18 cellular contexts compared by ENCODE assay signal in the genomic region with DNA sequence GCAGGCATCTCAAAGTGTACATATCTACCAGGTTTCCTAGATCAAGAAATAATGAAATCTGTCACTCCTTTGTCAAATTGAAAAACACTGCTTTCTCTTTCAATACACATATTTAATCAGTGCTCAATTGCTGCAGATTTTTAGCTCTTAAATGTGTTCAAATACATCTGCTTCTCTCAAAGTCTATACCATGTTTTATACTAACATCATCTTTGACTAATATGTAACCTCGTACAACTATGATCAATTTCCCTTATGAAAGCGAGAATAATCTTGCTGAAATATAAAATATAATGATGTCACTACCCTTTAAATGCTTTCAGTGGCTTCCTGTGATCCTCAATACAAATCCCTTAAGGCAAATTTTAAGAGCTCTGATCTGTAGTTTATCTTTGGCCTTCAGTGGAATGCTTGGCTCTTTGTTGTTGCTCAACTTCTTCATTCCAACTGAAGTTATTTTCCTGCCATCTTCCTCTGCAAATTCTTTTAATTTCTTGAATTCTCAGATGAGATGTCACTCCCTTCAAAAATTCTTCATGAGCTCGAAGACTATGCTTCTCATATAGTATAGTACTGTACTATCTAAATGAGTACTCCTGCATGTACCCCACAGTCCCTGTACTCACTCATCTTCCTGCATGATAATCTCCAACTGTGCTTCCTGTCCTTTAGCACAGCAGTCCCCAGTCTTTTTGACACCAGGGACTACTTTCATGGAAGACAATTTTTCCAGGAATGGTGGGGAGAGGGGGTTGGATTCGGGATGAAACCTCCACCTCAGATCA.
DNase-seq lines count a peak whose midpoint lies in the region; ATAC-seq, FAIRE-seq and TF ChIP-seq lines count a peak whose summit lies in the region.
"Had no signal": no experiment of that assay in that cellular context is flagged by ENCODE, and none has a peak within 500 bp of the region (broad histone marks: within the 10 kb centered on the region; RNA-seq: fewer than 3 reads in every experiment).

No MANE protein-coding gene starts in this region.

- H3K27ac Mint-ChIP-seq in CD4-positive, alpha-beta memory T cell: no peak overlapping the region
- H3K27ac Mint-ChIP-seq: activated naive CD4-positive, alpha-beta T cell treated with anti-CD3 and anti-CD28 coated beads, Interleukin-2, amount 10 ng/mL, durations not matched to agents 7 days and 5 days; endodermal cell; natural killer cell had no signal

- no peaks in the 10 kb centered on the region for H3K36me3 ChIP-seq in brain microvascular endothelial cell (replicated peaks)
- no peaks in the 10 kb centered on the region for H3K36me3 ChIP-seq in CD4-positive, alpha-beta memory T cell (ENCODE audit: insufficient read depth, low read length)
- H3K36me3 ChIP-seq: heart left ventricle, left lung, Peyer's patch had no signal

- intact Hi-C loops in CD4-positive, alpha-beta memory T cell (cut with micrococcal nuclease): no loop called here

- no peaks in the 10 kb centered on the region for H3K4me1 Mint-ChIP-seq in CD4-positive, alpha-beta memory T cell
- H3K4me1 Mint-ChIP-seq: activated naive CD4-positive, alpha-beta T cell treated with anti-CD3 and anti-CD28 coated beads, Interleukin-2, amount 10 ng/mL, durations not matched to agents 7 days and 5 days; endodermal cell; natural killer cell had no signal

- no peaks in the 10 kb centered on the region for H3K27me3 ChIP-seq in brain microvascular endothelial cell (replicated peaks)
- H3K27me3 ChIP-seq in CD4-positive, alpha-beta memory T cell (ENCODE audit: insufficient read depth, low read length): no peaks in the 10 kb centered on the region
- H3K27me3 ChIP-seq: heart left ventricle, left lung, Peyer's patch had no signal

- no peaks in the 10 kb centered on the region for H3K36me3 Mint-ChIP-seq in CD4-positive, alpha-beta memory T cell
- H3K36me3 Mint-ChIP-seq: activated naive CD4-positive, alpha-beta T cell treated with anti-CD3 and anti-CD28 coated beads, Interleukin-2, amount 10 ng/mL, durations not matched to agents 7 days and 5 days; natural killer cell had no signal

- H3K27me3 Mint-ChIP-seq in CD4-positive, alpha-beta memory T cell: peaks cover 0 to 1% of the 10 kb centered on the region in 2 donors
- H3K27me3 Mint-ChIP-seq: activated naive CD4-positive, alpha-beta T cell treated with anti-CD3 and anti-CD28 coated beads, Interleukin-2, amount 10 ng/mL, durations not matched to agents 7 days and 5 days had no signal

- in situ Hi-C loops in brain microvascular endothelial cell (cut with HindIII; ENCODE audit: low pct_ligation_motif_present, low sequenced_read_pairs): no loop called here

- no peak for FAIRE-seq in HTR-8/SVneo (lab: Jason Lieb, UNC)

- H3K4me3 ChIP-seq in AG04449 (ENCODE audit: low read depth, low read length) (no peak overlapping the region), brain microvascular endothelial cell (ENCODE audit: low read depth, low read length) (no peak overlapping the region)
- no peak overlapping the region for H3K4me3 ChIP-seq in CD4-positive, alpha-beta memory T cell (ENCODE audit: low read length in 2 of 2)
- H3K4me3 ChIP-seq: heart left ventricle, left lung, Peyer's patch, psoas muscle had no signal

- no peaks in the 10 kb centered on the region for H3K4me1 ChIP-seq in CD4-positive, alpha-beta memory T cell (ENCODE audit: insufficient read depth, low read length)
- H3K4me1 ChIP-seq: heart left ventricle, left lung, Peyer's patch, psoas muscle had no signal

- TF ChIP-seq CTCF in AG04449 (IDR thresholded peaks at IDR 0.05; ENCODE audit: insufficient read depth, low read length, missing control alignments) (no peak), brain microvascular endothelial cell (IDR thresholded peaks at IDR 0.05; ENCODE audit: low read depth, low read length, missing control alignments) (no peak)

- POLR2A ChIA-PET in AG04449 (lab: Yijun Ruan, JAX): interaction anchor here (0.7 kb wide), 1 partner anchor 203 kb away, joined by 3 read pairs; no protein-coding TSS in a partner anchor
- POLR2A ChIA-PET in CD4-positive, alpha-beta memory T cell (lab: Charles Lee; ENCODE audit: partially characterized antibody): no interaction called here

- CTCF ChIA-PET in AG04449 (lab: Yijun Ruan, JAX): no interaction called here
- CTCF ChIA-PET in CD4-positive, alpha-beta memory T cell (lab: Charles Lee; ENCODE audit: partially characterized antibody): no interaction called here

- DNase-seq in AG04449 (ENCODE audit: low read depth, low spot score): peak; percentile 74
- DNase-seq in HTR-8/SVneo (ENCODE audit: insufficient read length, low spot score): peak; percentile 29
- DNase-seq in brain microvascular endothelial cell: peak; percentile 47
- peak; percentile 41 for DNase-seq in kidney tubule cell (ENCODE audit: low spot score)
- no peak for DNase-seq in SK-N-DZ (ENCODE audit: low spot score)
- no peak for DNase-seq in retina
- DNase-seq in CD4-positive, alpha-beta memory T cell: no peak
- DNase-seq: activated naive CD4-positive, alpha-beta T cell treated with anti-CD3 and anti-CD28 coated beads, Interleukin-2, amount 10 ng/mL, durations not matched to agents 7 days and 5 days; caudate nucleus; endodermal cell; heart left ventricle; left lung; natural killer cell; NCI-H2029 treated with DMSO at 0.1 percent for 48 hours; NCI-H774; Peyer's patch; psoas muscle had no signal

- no peak overlapping the region for H3K4me3 Mint-ChIP-seq in CD4-positive, alpha-beta memory T cell
- H3K4me3 Mint-ChIP-seq: activated naive CD4-positive, alpha-beta T cell treated with anti-CD3 and anti-CD28 coated beads, Interleukin-2, amount 10 ng/mL, durations not matched to agents 7 days and 5 days; endodermal cell; natural killer cell had no signal

- H3K9me3 Mint-ChIP-seq in CD4-positive, alpha-beta memory T cell: peaks cover 0 to 2% (median 0%) of the 10 kb centered on the region in 8 donors
- H3K9me3 Mint-ChIP-seq: activated naive CD4-positive, alpha-beta T cell treated with anti-CD3 and anti-CD28 coated beads, Interleukin-2, amount 10 ng/mL, durations not matched to agents 7 days and 5 days; natural killer cell had no signal

- H3K27ac ChIP-seq in brain microvascular endothelial cell: peak overlapping the region; percentile 2
- H3K27ac ChIP-seq in CD4-positive, alpha-beta memory T cell (ENCODE audit: low read depth, low read length): no peak overlapping the region
- H3K27ac ChIP-seq: heart left ventricle, left lung, Peyer's patch, psoas muscle had no signal

- ATAC-seq in GM21515 (IDR thresholded peaks at IDR 0.05; ENCODE audit: unreplicated experiment): no peak
- ATAC-seq: heart left ventricle, left lung, natural killer cell, psoas muscle had no signal

- H3K9me3 ChIP-seq in CD4-positive, alpha-beta memory T cell (ENCODE audit: control insufficient read depth in 1 of 2, low read length in 2 of 2): no peaks in the 10 kb centered on the region
- H3K9me3 ChIP-seq: heart left ventricle, Peyer's patch, psoas muscle had no signal

Comparison
In these comparisons a context has a peak if more than half of its experiments do, and no peak if none do; other contexts are left out.
1. DNase-seq: peak in AG04449 (single experiment), HTR-8/SVneo (single experiment), brain microvascular endothelial cell (single experiment) and kidney tubule cell (single experiment); none in SK-N-DZ (single experiment), retina (single experiment) and CD4-positive, alpha-beta memory T cell (0 of 5).